ENCODE assay signal across 9 cellular contexts in the genomic region with DNA sequence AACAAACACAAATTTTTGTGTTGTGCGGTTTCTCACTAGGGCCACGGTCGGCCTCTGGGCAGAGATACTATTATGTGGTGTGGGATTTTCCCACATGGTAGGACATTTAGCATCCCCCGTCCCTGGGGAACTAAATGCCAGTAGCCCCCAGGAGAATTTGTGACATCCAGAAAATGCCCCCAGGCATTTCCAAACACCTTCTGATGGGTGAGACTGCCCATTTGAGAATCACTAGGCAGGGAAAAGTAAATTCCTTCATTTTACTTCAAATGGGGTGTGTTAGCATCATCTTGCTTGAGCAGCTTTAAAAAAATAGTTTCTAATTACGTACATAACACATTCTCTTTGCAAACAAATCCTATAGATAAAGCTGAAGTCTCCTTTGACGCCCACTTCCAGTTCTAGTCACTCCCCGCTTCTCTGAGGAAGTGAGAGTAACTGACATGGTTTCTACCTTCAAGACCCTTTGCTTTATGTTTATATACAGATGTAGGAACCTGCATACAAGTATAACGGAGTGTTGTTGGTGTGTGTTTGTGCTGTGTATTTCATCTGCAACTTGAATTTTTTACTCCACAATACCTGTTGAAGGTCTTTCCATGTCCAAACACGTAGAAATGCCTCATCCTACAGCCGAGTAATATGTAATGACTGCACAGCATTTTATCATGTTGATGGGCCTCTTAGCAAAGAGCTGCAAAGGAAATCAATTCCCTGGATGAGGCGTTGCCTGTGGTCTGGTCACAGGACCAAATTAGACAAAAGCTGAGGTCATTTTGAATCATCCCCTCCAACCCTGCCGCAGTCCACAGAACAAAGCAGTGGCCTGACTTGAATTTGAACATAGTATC. TPM values are rescaled to one million over a fixed set of nuclear protein-coding genes. Genes with fewer than 3 reads are reported as not detected.
DNase-seq lines count a peak whose midpoint lies in the region; ATAC-seq and TF ChIP-seq lines count a peak whose summit lies in the region.
"Had no signal": no experiment of that assay in that cellular context is flagged by ENCODE, and none has a peak within 500 bp of the region (broad histone marks: within the 10 kb centered on the region; RNA-seq: fewer than 3 reads in every experiment).

No MANE protein-coding gene starts in this region.

- ATAC-seq in GM18517 (IDR thresholded peaks at IDR 0.05; ENCODE audit: unreplicated experiment) (peak; percentile 91), HG02759 (IDR thresholded peaks at IDR 0.05; ENCODE audit: unreplicated experiment) (peak; percentile 89), T-cell (replicated peaks in 1 of 4) (no peak)
- ATAC-seq in naive thymus-derived CD8-positive, alpha-beta T cell = no peak

- peaks cover 0 to 3% (median 1%) of the 10 kb centered on the region in 3 donors for H3K36me3 Mint-ChIP-seq in naive thymus-derived CD8-positive, alpha-beta T cell
- peaks cover 4% of the 10 kb centered on the region for H3K36me3 Mint-ChIP-seq in T-cell

- TF ChIP-seq CTCF in fibroblast of mammary gland (conservative IDR thresholded peaks at IDR 0.05; ENCODE audit: control insufficient read depth, insufficient read depth, low read depth, low read length) = no peak

- POLR2A ChIA-PET in naive thymus-derived CD8-positive, alpha-beta T cell (lab: Charles Lee) = no interaction called here
- POLR2A ChIA-PET in T-cell (lab: Charles Lee) = interaction anchor here in 1 of 2 donors (0.6 kb wide), 1 partner anchor 1841 kb away, joined by 9 read pairs; no protein-coding TSS in a partner anchor

- CTCF ChIA-PET in T-cell (lab: Charles Lee) = no interaction called here

- H3K27ac Mint-ChIP-seq in naive thymus-derived CD8-positive, alpha-beta T cell = no peak overlapping the region
- H3K27ac Mint-ChIP-seq in T-cell = no peak overlapping the region

- no peak overlapping the region for H3K4me3 ChIP-seq in fibroblast of mammary gland (ENCODE audit: control insufficient read depth, low read depth, low read length)
- H3K4me3 ChIP-seq: SK-N-MC had no signal

- H3K9me3 Mint-ChIP-seq in naive thymus-derived CD8-positive, alpha-beta T cell = peaks cover 0 to 11% (median 0%) of the 10 kb centered on the region in 9 donors
- no peaks in the 10 kb centered on the region for H3K9me3 Mint-ChIP-seq in T-cell

- peaks cover 0 to 10% (median 4%) of the 10 kb centered on the region in 4 donors for H3K4me1 Mint-ChIP-seq in naive thymus-derived CD8-positive, alpha-beta T cell
- no peaks in the 10 kb centered on the region for H3K4me1 Mint-ChIP-seq in T-cell

- DNase-seq in NCI-H2227 (lab: John Stamatoyannopoulos, UW; ENCODE audit: unreplicated experiment) = peak; percentile 62
- peak; percentile 95 for DNase-seq in fibroblast of mammary gland (ENCODE audit: low read depth)
- DNase-seq in midbrain (lab: John Stamatoyannopoulos, UW) = no peak
- no peak for DNase-seq in naive thymus-derived CD8-positive, alpha-beta T cell
- DNase-seq in T-cell = no peak
- DNase-seq in cerebellar nuclear complex (lab: John Stamatoyannopoulos, UW) = no peak

- no peak overlapping the region for H3K4me3 Mint-ChIP-seq in naive thymus-derived CD8-positive, alpha-beta T cell
- H3K4me3 Mint-ChIP-seq in T-cell = no peak overlapping the region

- H3K27me3 Mint-ChIP-seq in naive thymus-derived CD8-positive, alpha-beta T cell = peaks cover 0 to 11% (median 10%) of the 10 kb centered on the region in 5 donors
- peaks cover 6 to 13% of the 10 kb centered on the region in 2 donors for H3K27me3 Mint-ChIP-seq in T-cell

RNA-seq across cellular contexts. Expression of gene ZBTB38, which starts 31.4 kb away (rescaled TPM):
- 10 to 100 TPM; 48.3 to 49.7 TPM for total RNA-seq in naive thymus-derived CD8-positive, alpha-beta T cell
- 100 to 1,000 TPM in 1 of 3 donors, 10 to 100 TPM in 2; 56.5 to 118 (median 60.8) TPM for polyA plus RNA-seq in naive thymus-derived CD8-positive, alpha-beta T cell
- 10 to 100 TPM; 38.7 to 72.3 (median 58.2) TPM for total RNA-seq in T-cell

Comparison
In these comparisons a context has a peak if more than half of its experiments do, and no peak if none do; other contexts are left out.
1. ATAC-seq: peak in GM18517 (single experiment) and HG02759 (single experiment); none in naive thymus-derived CD8-positive, alpha-beta T cell (0 of 2) and T-cell (0 of 4).
2. DNase-seq: peak in NCI-H2227 (single experiment) and fibroblast of mammary gland (single experiment); none in midbrain (single experiment), naive thymus-derived CD8-positive, alpha-beta T cell (0 of 10), T-cell (0 of 34) and cerebellar nuclear complex (0 of 2).